ENCODE assay signal across 11 cellular contexts in genomic region chr13:27712421-27712820, GRCh38.
DNase-seq lines count a peak whose midpoint lies in the region; ATAC-seq, FAIRE-seq and TF ChIP-seq lines count a peak whose summit lies in the region.
"Had no signal": no experiment of that assay in that cellular context is flagged by ENCODE, and none has a peak within 500 bp of the region (broad histone marks: within the 10 kb centered on the region; RNA-seq: fewer than 3 reads in every experiment).

No MANE protein-coding gene starts in this region.

- H3K4me1 ChIP-seq in hepatocyte (ENCODE audit: insufficient read depth), result no peaks in the 10 kb centered on the region

- no peak overlapping the region for H2AFZ ChIP-seq in hepatocyte

- CTCF ChIA-PET in RWPE1 (lab: Yijun Ruan, JAX), result no interaction called here

- POLR2A ChIA-PET in RWPE1 (lab: Yijun Ruan, JAX; ENCODE audit: low non-redundant PET), result no interaction called here

- H4K20me1 ChIP-seq in hepatocyte (ENCODE audit: insufficient read depth, poor library complexity, severe bottlenecking), result no peaks in the 10 kb centered on the region

- H3K27me3 ChIP-seq in hepatocyte, result peaks cover 2% of the 10 kb centered on the region

- H3K36me3 ChIP-seq in hepatocyte (replicated peaks; ENCODE audit: insufficient read depth, low read depth), result no peaks in the 10 kb centered on the region

- no peak overlapping the region for H3K4me2 ChIP-seq in hepatocyte

- no peaks in the 10 kb centered on the region for H3K9me3 ChIP-seq in hepatocyte (ENCODE audit: low read depth)

- DNase-seq in ACHN (peak; percentile 6), D341Med (ENCODE audit: low spot score) (peak; percentile 55), RWPE1 (ENCODE audit: low spot score) (peak; percentile 10), hepatocyte (ENCODE audit: low spot score) (peak; percentile 35), NCI-H2196 (lab: John Stamatoyannopoulos, UW; ENCODE audit: unreplicated experiment) (no peak), amniotic stem cell (lab: John Stamatoyannopoulos, UW) (no peak), H54 (ENCODE audit: insufficient read length, low spot score) (no peak)
- DNase-seq: activated naive CD4-positive, alpha-beta T cell treated with anti-CD3 and anti-CD28 coated beads, Interleukin-2, amount 10 ng/mL, durations not matched to agents 7 days and 5 days; hippocampal formation; SHP77 treated with DMSO at 0.1 percent for 48 hours had no signal

- H3K4me3 ChIP-seq in hepatocyte, result no peak overlapping the region

- TF ChIP-seq CTCF in RWPE1 (conservative IDR thresholded peaks at IDR 0.05; ENCODE audit: low read depth), result no peak
- peak; percentile 30 for TF ChIP-seq CTCF in hepatocyte (IDR thresholded peaks at IDR 0.05; ENCODE audit: poor library complexity)

- no peak overlapping the region for H3K27ac ChIP-seq in RWPE1
- H3K27ac ChIP-seq in hepatocyte, result no peak overlapping the region

- no peak for FAIRE-seq in H54 (lab: Jason Lieb, UNC)

- in situ Hi-C loops in ACHN (cut with HindIII; ENCODE audit: low pct_ligation_motif_present, low pct_unique_long_range_greater_than_20kb, low sequenced_read_pairs), result no loop called here

- no peaks in the 10 kb centered on the region for H3K79me2 ChIP-seq in hepatocyte

- WGBS in hepatocyte (ENCODE audit: low lambda C conversion rate, missing lambda C conversion rate), result 59% methylated on average over 2 of the region's 2 CpGs

- H3K9me2 ChIP-seq in hepatocyte (replicated peaks; ENCODE audit: insufficient read depth), result no peaks in the 10 kb centered on the region

- no peak for ATAC-seq in GM19328 (IDR thresholded peaks at IDR 0.05; ENCODE audit: unreplicated experiment)

- TF ChIP-seq POLR2A in H54 (IDR thresholded peaks at IDR 0.05; ENCODE audit: low read depth, low read length), result no peak

Comparison
In these comparisons a context has a peak if more than half of its experiments do, and no peak if none do; other contexts are left out.
1. DNase-seq: peak in ACHN (single experiment), D341Med (single experiment), RWPE1 (single experiment) and hepatocyte (single experiment); none in NCI-H2196 (single experiment), amniotic stem cell (single experiment) and H54 (single experiment).